ENCODE assay signal across 9 cellular contexts in genomic region chr22:34105461-34106062, GRCh38.
DNase-seq lines count a peak whose midpoint lies in the region; ATAC-seq lines count a peak whose summit lies in the region.
"Had no signal": no experiment of that assay in that cellular context is flagged by ENCODE, and none has a peak within 500 bp of the region (broad histone marks: within the 10 kb centered on the region; RNA-seq: fewer than 3 reads in every experiment).

No MANE protein-coding gene starts in this region.

- no peak overlapping the region for H3K27ac ChIP-seq in caudate nucleus (ENCODE audit: low read depth, low read length)
- H3K27ac ChIP-seq: neutrophil had no signal

- DNase-seq in activated CD4-positive, alpha-beta T cell treated with anti-CD3 and anti-CD28 coated beads, Interleukin-2, amount 10 ng/mL, durations not matched to agents 7 days and 5 days: peak; percentile 7
- DNase-seq in activated CD4-positive, alpha-beta T cell treated with anti-CD3 and anti-CD28 coated beads, Interleukin-2, amount 50 U/mL, for 1 hour: no peak
- DNase-seq in NCI-H510A treated with DMSO at 0.1 percent for 48 hours (lab: John Stamatoyannopoulos, UW): peak; percentile 56
- peak in 40 of 61 donors; percentile 1 to 42 (median 11) for DNase-seq in caudate nucleus (lab: John Stamatoyannopoulos, UW)
- peak; percentile 56 for DNase-seq in mucosa of gallbladder (ENCODE audit: low spot score)
- DNase-seq in effector memory CD8-positive, alpha-beta T cell: no peak
- no peak for DNase-seq in GF-D8 (lab: John Stamatoyannopoulos, UW)

- CTCF ChIA-PET in activated CD4-positive, alpha-beta T cell treated with anti-CD3 and anti-CD28 coated beads, Interleukin-2, amount 10 ng/mL, durations not matched to agents 7 days and 5 days (lab: Charles Lee): interaction anchor here (1.1 kb wide), 1 partner anchor 93 kb away, joined by 3 read pairs; no protein-coding TSS in a partner anchor

- H3K27ac Mint-ChIP-seq in activated CD4-positive, alpha-beta T cell treated with anti-CD3 and anti-CD28 coated beads, Interleukin-2, amount 10 ng/mL, durations not matched to agents 7 days and 5 days: no peak overlapping the region
- no peak overlapping the region for H3K27ac Mint-ChIP-seq in effector memory CD8-positive, alpha-beta T cell

- POLR2A ChIA-PET in activated CD4-positive, alpha-beta T cell treated with anti-CD3 and anti-CD28 coated beads, Interleukin-2, amount 10 ng/mL, durations not matched to agents 7 days and 5 days (lab: Charles Lee): no interaction called here

- H3K27me3 Mint-ChIP-seq in activated CD4-positive, alpha-beta T cell treated with anti-CD3 and anti-CD28 coated beads, Interleukin-2, amount 10 ng/mL, durations not matched to agents 7 days and 5 days: no peaks in the 10 kb centered on the region
- peaks cover 0 to 11% of the 10 kb centered on the region in 2 donors for H3K27me3 Mint-ChIP-seq in effector memory CD8-positive, alpha-beta T cell

- peaks cover 5% of the 10 kb centered on the region for H3K9me3 Mint-ChIP-seq in activated CD4-positive, alpha-beta T cell treated with anti-CD3 and anti-CD28 coated beads, Interleukin-2, amount 10 ng/mL, durations not matched to agents 7 days and 5 days
- H3K9me3 Mint-ChIP-seq in effector memory CD8-positive, alpha-beta T cell: peaks cover 6 to 8% of the 10 kb centered on the region in 2 donors

- no peaks in the 10 kb centered on the region for H3K36me3 Mint-ChIP-seq in activated CD4-positive, alpha-beta T cell treated with anti-CD3 and anti-CD28 coated beads, Interleukin-2, amount 10 ng/mL, durations not matched to agents 7 days and 5 days (ENCODE audit: low read depth)
- peaks cover 3% of the 10 kb centered on the region for H3K36me3 Mint-ChIP-seq in effector memory CD8-positive, alpha-beta T cell (ENCODE audit: insufficient read depth)

- H3K4me1 Mint-ChIP-seq in activated CD4-positive, alpha-beta T cell treated with anti-CD3 and anti-CD28 coated beads, Interleukin-2, amount 10 ng/mL, durations not matched to agents 7 days and 5 days: no peaks in the 10 kb centered on the region
- H3K4me1 Mint-ChIP-seq in effector memory CD8-positive, alpha-beta T cell (ENCODE audit: low read depth in 2 of 2): no peaks in the 10 kb centered on the region

- ATAC-seq in effector memory CD8-positive, alpha-beta T cell (replicated peaks): no peak
- ATAC-seq in GM21786 (IDR thresholded peaks at IDR 0.05; ENCODE audit: unreplicated experiment): no peak

- no peak overlapping the region for H3K4me3 Mint-ChIP-seq in activated CD4-positive, alpha-beta T cell treated with anti-CD3 and anti-CD28 coated beads, Interleukin-2, amount 10 ng/mL, durations not matched to agents 7 days and 5 days
- no peak overlapping the region for H3K4me3 Mint-ChIP-seq in effector memory CD8-positive, alpha-beta T cell

Comparison
In these comparisons a context has a peak if more than half of its experiments do, and no peak if none do; other contexts are left out.
1. DNase-seq: peak in activated CD4-positive, alpha-beta T cell treated with anti-CD3 and anti-CD28 coated beads, Interleukin-2, amount 10 ng/mL, durations not matched to agents 7 days and 5 days (single experiment), NCI-H510A treated with DMSO at 0.1 percent for 48 hours (single experiment), caudate nucleus (40 of 61) and mucosa of gallbladder (single experiment); none in activated CD4-positive, alpha-beta T cell treated with anti-CD3 and anti-CD28 coated beads, Interleukin-2, amount 50 U/mL, for 1 hour (single experiment), effector memory CD8-positive, alpha-beta T cell (0 of 3) and GF-D8 (single experiment).